19 cellular contexts compared by ENCODE assay signal in genomic region chr19:5971714-5972354, GRCh38. TPM values are rescaled to one million over a fixed set of nuclear protein-coding genes. Genes with fewer than 3 reads are reported as not detected.
A peak's percentile ranks its signal among the peaks of the same experiment; 100 is the strongest.
DNase-seq lines count a peak whose midpoint lies in the region; ATAC-seq and TF ChIP-seq lines count a peak whose summit lies in the region.
"Had no signal": no experiment of that assay in that cellular context is flagged by ENCODE, and none has a peak within 500 bp of the region (broad histone marks: within the 10 kb centered on the region; RNA-seq: fewer than 3 reads in every experiment).

No MANE protein-coding gene starts in this region.

- peaks cover 27% of the 10 kb centered on the region for H3K4me1 ChIP-seq in mesenchymal stem cell (ENCODE audit: control insufficient read depth, insufficient read depth, low read depth, low read length)
- H3K4me1 ChIP-seq in esophagus squamous epithelium, result peaks cover 39 to 97% (median 61%) of the 10 kb centered on the region in 3 donors

- H3K27me3 ChIP-seq in mesenchymal stem cell (ENCODE audit: control insufficient read depth in 1 of 2, insufficient read depth in 1 of 2, low read length in 2 of 2) (no peaks in the 10 kb centered on the region), esophagus squamous epithelium (no peaks in the 10 kb centered on the region)

- H3K27me3 Mint-ChIP-seq in natural killer cell (ENCODE audit: low read depth in 2 of 2) (no peaks in the 10 kb centered on the region), memory B cell (no peaks in the 10 kb centered on the region)
- H3K27me3 Mint-ChIP-seq in natural killer cell treated with Interleukin-12 subunit alpha and Interleukin-12 subunit beta and Interleukin-15 and Interleukin-18, amount 100 ng/mL, for 72 hours, result no peaks in the 10 kb centered on the region

- H3K79me1 ChIP-seq in mesenchymal stem cell (replicated peaks; ENCODE audit: low read length, poor library complexity, severe bottlenecking), result peaks cover 3% of the 10 kb centered on the region

- peaks cover 62 to 79% of the 10 kb centered on the region in 2 donors for H3K4me1 Mint-ChIP-seq in natural killer cell
- peaks cover 60 to 62% of the 10 kb centered on the region in 2 donors for H3K4me1 Mint-ChIP-seq in natural killer cell treated with Interleukin-12 subunit alpha and Interleukin-12 subunit beta and Interleukin-15 and Interleukin-18, amount 100 ng/mL, for 72 hours (ENCODE audit: low read depth in 2 of 2)
- H3K4me1 Mint-ChIP-seq in memory B cell, result peaks cover 53% of the 10 kb centered on the region

- H3K23ac ChIP-seq in mesenchymal stem cell (ENCODE audit: low read length in 2 of 2), result no peak overlapping the region

- no CpG with 5 or more reads among the region's 2 CpGs for WGBS in mesenchymal stem cell
- WGBS in esophagus squamous epithelium, 2 donors, result 82 to 95% methylated on average over 2 of the region's 2 CpGs

- no peak overlapping the region for H2BK15ac ChIP-seq in mesenchymal stem cell (ENCODE audit: low read depth, poor library complexity, severe bottlenecking)

- TF ChIP-seq POLR2A in esophagus squamous epithelium (IDR thresholded peaks at IDR 0.05), result no peak

- no peak overlapping the region for H4K8ac ChIP-seq in mesenchymal stem cell (ENCODE audit: low read length)

- H4K91ac ChIP-seq in mesenchymal stem cell (ENCODE audit: low read length), result no peak overlapping the region

- ATAC-seq in natural killer cell (no peak), memory B cell (ENCODE audit: low read depth) (no peak)
- no peak for ATAC-seq in natural killer cell treated with Interleukin-12 subunit alpha and Interleukin-12 subunit beta and Interleukin-15 and Interleukin-18, amount 100 ng/mL, for 72 hours
- ATAC-seq: esophagus mucosa had no signal

- no peak for TF ChIP-seq CTCF in natural killer cell (IDR thresholded peaks at IDR 0.05)
- no peak for TF ChIP-seq CTCF in esophagus squamous epithelium (IDR thresholded peaks at IDR 0.05)

- H3K4me3 Mint-ChIP-seq in natural killer cell, result no peak overlapping the region
- H3K4me3 Mint-ChIP-seq in natural killer cell treated with Interleukin-12 subunit alpha and Interleukin-12 subunit beta and Interleukin-15 and Interleukin-18, amount 100 ng/mL, for 72 hours, result no peak overlapping the region
- no peak overlapping the region for H3K4me3 Mint-ChIP-seq in memory B cell

- peaks cover 40% of the 10 kb centered on the region for H3K36me3 ChIP-seq in SK-N-MC (ENCODE audit: insufficient read depth, low read length)
- H3K36me3 ChIP-seq in mesenchymal stem cell (ENCODE audit: control insufficient read depth in 1 of 2, insufficient read depth in 2 of 2, low read depth in 1 of 2, low read length in 2 of 2), result peaks cover 26 to 33% of the 10 kb centered on the region in 2 experiments
- peaks cover 0 to 46% (median 3%) of the 10 kb centered on the region in 3 donors for H3K36me3 ChIP-seq in esophagus squamous epithelium
- H3K36me3 ChIP-seq: thoracic aorta had no signal

- no peak overlapping the region for H3K9ac ChIP-seq in SK-N-MC (ENCODE audit: insufficient read length)
- H3K9ac ChIP-seq in mesenchymal stem cell (ENCODE audit: low read length), result no peak overlapping the region
- H3K9ac ChIP-seq: GM23248 had no signal

- H3K4me2 ChIP-seq in mesenchymal stem cell (ENCODE audit: low read length, poor library complexity, severe bottlenecking), result no peak overlapping the region

- intact Hi-C loops in natural killer cell (cut with micrococcal nuclease) (no loop called here), esophagus squamous epithelium (cut with DNase I) (no loop called here)

- H3K27ac ChIP-seq in SK-N-MC (peak overlapping the region; percentile 86), mesenchymal stem cell (ENCODE audit: low read length, poor library complexity, severe bottlenecking) (no peak overlapping the region), esophagus squamous epithelium (no peak overlapping the region)
- H3K27ac ChIP-seq: GM23248, thoracic aorta had no signal

- H3K9me3 ChIP-seq in SK-N-MC (ENCODE audit: low read depth, low read length), result no peaks in the 10 kb centered on the region
- H3K9me3 ChIP-seq in mesenchymal stem cell (ENCODE audit: control insufficient read depth, low read length), result no peaks in the 10 kb centered on the region
- no peaks in the 10 kb centered on the region for H3K9me3 ChIP-seq in esophagus squamous epithelium
- H3K9me3 ChIP-seq: Caco-2, thoracic aorta had no signal

- H3K4me3 ChIP-seq in SK-N-MC, result peak overlapping the region; percentile 6; the same call in 1 of the 2 replicates
- no peak overlapping the region for H3K4me3 ChIP-seq in mesenchymal stem cell (ENCODE audit: insufficient read depth in 1 of 2, low read depth in 1 of 2, low read length in 2 of 2)
- no peak overlapping the region for H3K4me3 ChIP-seq in esophagus squamous epithelium
- H3K4me3 ChIP-seq: GM23248, thoracic aorta had no signal

- no peak overlapping the region for H3K18ac ChIP-seq in mesenchymal stem cell (ENCODE audit: low read depth in 1 of 2, low read length in 2 of 2)

- H2AFZ ChIP-seq in mesenchymal stem cell (ENCODE audit: low read depth, low read length), result no peak overlapping the region
- H2AFZ ChIP-seq: GM23248 had no signal

- DNase-seq in natural killer cell (no peak), SK-N-MC (ENCODE audit: low read depth, low spot score) (no peak), memory B cell (ENCODE audit: low spot score in 2 of 2) (no peak), mesenchymal stem cell (no peak), esophagus squamous epithelium (lab: John Stamatoyannopoulos, UW) (no peak), DMS79 (lab: John Stamatoyannopoulos, UW) (no peak)
- no peak for DNase-seq in natural killer cell treated with Interleukin-12 subunit alpha and Interleukin-12 subunit beta and Interleukin-15 and Interleukin-18, amount 100 ng/mL, for 72 hours (ENCODE audit: low spot score)
- DNase-seq: activated effector memory CD4-positive, alpha-beta T cell treated with Interleukin-2 at 50 U/mL for 16 hours; Caco-2; effector CD8-positive, alpha-beta T cell; GM23248; Kasumi-1; midbrain; NCI-H1105; NCI-H2107; NCI-H524; nucleus accumbens had no signal

- H2BK120ac ChIP-seq in mesenchymal stem cell (ENCODE audit: low read depth, low read length), result no peak overlapping the region

- H2BK12ac ChIP-seq in mesenchymal stem cell (ENCODE audit: low read length in 2 of 2), result no peak overlapping the region

- H3K36me3 Mint-ChIP-seq in natural killer cell (no peaks in the 10 kb centered on the region), memory B cell (peaks cover 12% of the 10 kb centered on the region)
- peaks cover 7% of the 10 kb centered on the region for H3K36me3 Mint-ChIP-seq in natural killer cell treated with Interleukin-12 subunit alpha and Interleukin-12 subunit beta and Interleukin-15 and Interleukin-18, amount 100 ng/mL, for 72 hours

- no peak overlapping the region for H2AK5ac ChIP-seq in mesenchymal stem cell (ENCODE audit: low read length, severe bottlenecking)

- no peak overlapping the region for H3K14ac ChIP-seq in mesenchymal stem cell (ENCODE audit: low read length in 2 of 2)

- peak overlapping the region; percentile 70 to 75 for H3K27ac Mint-ChIP-seq in natural killer cell
- peak overlapping the region in 1 of 2 donors; percentile 58 for H3K27ac Mint-ChIP-seq in natural killer cell treated with Interleukin-12 subunit alpha and Interleukin-12 subunit beta and Interleukin-15 and Interleukin-18, amount 100 ng/mL, for 72 hours
- peak overlapping the region; percentile 15 for H3K27ac Mint-ChIP-seq in memory B cell

- H3K9me3 Mint-ChIP-seq in natural killer cell (no peaks in the 10 kb centered on the region), memory B cell (no peaks in the 10 kb centered on the region)
- no peaks in the 10 kb centered on the region for H3K9me3 Mint-ChIP-seq in natural killer cell treated with Interleukin-12 subunit alpha and Interleukin-12 subunit beta and Interleukin-15 and Interleukin-18, amount 100 ng/mL, for 72 hours

- H2BK5ac ChIP-seq in mesenchymal stem cell (ENCODE audit: low read depth, low read length, poor library complexity, severe bottlenecking), result no peak overlapping the region

- no peak overlapping the region for H3K4ac ChIP-seq in mesenchymal stem cell (ENCODE audit: low read depth in 1 of 2, low read length in 2 of 2)

RNA-seq across cellular contexts. Expression of gene RANBP3, which starts 6.1 kb away (rescaled TPM):
- total RNA-seq in natural killer cell, result 10 to 100 TPM; 73.9 to 95.2 (median 89.7) TPM
- total RNA-seq in natural killer cell treated with Interleukin-12 subunit alpha and Interleukin-12 subunit beta and Interleukin-15 and Interleukin-18, amount 100 ng/mL, for 72 hours, result 100 to 1,000 TPM in 1 of 2 donors, 10 to 100 TPM in 1; 96.5 to 119 TPM
- 80.2 TPM for polyA plus RNA-seq in mesenchymal stem cell (2013, experiment 1 of 2)
- 75.1 TPM for polyA plus RNA-seq in mesenchymal stem cell (2013, experiment 2 of 2)
- 10 to 100 TPM; 38.0 to 77.8 (median 39.6) TPM for total RNA-seq in esophagus squamous epithelium

RNA-seq across cellular contexts. Expression of gene CAPS, which starts 57.8 kb away (rescaled TPM):
- total RNA-seq in natural killer cell (10 to 100 TPM; 34.0 to 41.6 (median 38.3) TPM), esophagus squamous epithelium (10 to 100 TPM in 2 of 4 donors, 1 to 10 TPM in 2; 3.3 to 13.7 (median 7.3) TPM)
- total RNA-seq in natural killer cell treated with Interleukin-12 subunit alpha and Interleukin-12 subunit beta and Interleukin-15 and Interleukin-18, amount 100 ng/mL, for 72 hours, result 1 to 10 TPM; 7.6 to 8.6 TPM
- polyA plus RNA-seq in mesenchymal stem cell (2013, experiment 1 of 2), result 2.4 TPM
- 2.3 TPM for polyA plus RNA-seq in mesenchymal stem cell (2013, experiment 2 of 2)
